Comparison of ENCODE assay signal across 1 cellular context in the genomic region with DNA sequence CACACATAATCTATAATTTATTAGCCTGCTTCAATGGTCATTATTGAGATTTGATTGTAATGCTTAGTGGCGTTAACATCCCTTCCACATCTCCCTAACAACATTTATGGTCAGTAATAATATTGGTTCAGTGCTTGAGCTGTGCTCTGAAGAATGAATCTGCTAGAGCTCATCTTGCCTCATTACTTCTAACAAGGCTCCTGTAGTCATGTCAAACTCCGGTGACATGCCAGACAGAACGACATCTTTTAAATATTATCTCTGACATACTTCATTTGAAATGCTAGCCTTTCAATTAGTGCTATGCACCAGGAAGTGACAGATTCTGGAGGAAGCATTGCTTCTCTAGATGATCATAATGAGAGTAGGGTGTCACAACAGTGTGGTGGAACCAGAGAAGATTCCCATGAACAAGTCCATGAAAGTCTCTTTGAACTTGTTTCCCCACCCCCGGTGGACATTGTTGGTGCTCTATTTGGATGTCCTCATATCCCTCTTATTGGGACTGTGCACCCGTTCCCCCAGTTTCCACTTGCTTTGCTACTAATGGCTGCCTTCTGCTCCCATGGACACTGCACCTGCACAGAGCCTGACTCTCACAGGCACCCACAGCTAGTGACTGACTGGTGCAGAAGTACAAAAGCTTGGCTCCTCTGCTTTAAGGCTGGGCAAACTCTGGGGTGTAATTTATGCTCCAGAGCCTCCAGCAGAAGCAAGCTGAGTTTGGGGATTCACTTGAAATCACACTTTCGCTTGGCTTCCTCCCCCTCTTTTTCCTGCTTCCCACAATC.
TF ChIP-seq lines count a peak whose summit lies in the region.

No MANE protein-coding gene starts in this region.

TF ChIP-seq in IMR-90, 13 proteins besides CTCF, POLR2A, EP300 and RAD21:
- TF ChIP-seq RFX5 (IDR thresholded peaks at IDR 0.05; ENCODE audit: low read depth, low read length) = no peak
- TF ChIP-seq SMC3 (IDR thresholded peaks at IDR 0.05; ENCODE audit: low read depth, low read length) = no peak
- no peak for TF ChIP-seq RCOR1 (IDR thresholded peaks at IDR 0.05; ENCODE audit: insufficient replicate concordance, low read length)
- no peak for TF ChIP-seq MAFK (IDR thresholded peaks at IDR 0.05; ENCODE audit: low read depth, low read length)
- TF ChIP-seq NFE2L2 (IDR thresholded peaks at IDR 0.05; ENCODE audit: low read depth, low read length) = no peak
- no peak for TF ChIP-seq CHD1 (IDR thresholded peaks at IDR 0.05; ENCODE audit: low read depth, low read length)
- TF ChIP-seq MXI1 (IDR thresholded peaks at IDR 0.05; ENCODE audit: borderline replicate concordance, low read depth, low read length) = no peak
